20 cellular contexts compared by ENCODE assay signal in the genomic region with DNA sequence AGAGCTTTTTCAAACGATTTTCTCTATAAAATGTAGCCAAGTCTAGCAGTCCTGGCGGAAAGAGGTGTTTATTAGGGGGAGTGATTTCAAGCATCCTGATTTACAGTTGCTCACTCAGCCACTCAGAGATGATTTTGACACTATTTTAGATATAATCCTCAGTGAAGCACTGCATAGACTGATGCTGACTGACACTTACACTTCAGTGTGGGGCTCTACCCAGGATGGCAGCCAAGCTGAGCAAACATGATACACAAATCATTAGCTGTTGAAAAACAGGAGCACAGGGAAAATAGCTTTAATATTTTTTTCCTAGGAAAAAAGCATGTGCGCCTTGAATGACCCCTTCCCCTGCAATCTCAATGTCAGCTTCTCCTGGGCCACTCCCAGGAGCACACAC. TPM values are rescaled to one million over a fixed set of nuclear protein-coding genes. Genes with fewer than 3 reads are reported as not detected.
DNase-seq lines count a peak whose midpoint lies in the region; ATAC-seq lines count a peak whose summit lies in the region.
"Had no signal": no experiment of that assay in that cellular context is flagged by ENCODE, and none has a peak within 500 bp of the region (broad histone marks: within the 10 kb centered on the region; RNA-seq: fewer than 3 reads in every experiment).

No MANE protein-coding gene starts in this region.

- no peaks in the 10 kb centered on the region for H3K9me3 ChIP-seq in KOPT-K1 (ENCODE audit: insufficient read depth, low read length, poor library complexity, severe bottlenecking)
- H3K9me3 ChIP-seq: uterus had no signal

- DNase-seq in activated CD4-positive, alpha-beta memory T cell treated with anti-CD3 and anti-CD28 coated beads, Interleukin-2, amount 10 ng/mL, durations not matched to agents 7 days and 5 days = no peak
- no peak for DNase-seq in activated CD4-positive, alpha-beta memory T cell treated with anti-CD3 and anti-CD28 coated beads for 36 hours
- no peak for DNase-seq in stimulated activated effector memory CD8-positive, alpha-beta T cell treated with anti-CD3 and anti-CD28 coated beads, Interleukin-12 subunit alpha, Interleukin-12 subunit beta, amount 100 ng/mL, for 72 hours (ENCODE audit: low spot score in 2 of 2)
- no peak for DNase-seq in A172 (ENCODE audit: low spot score)
- DNase-seq in NOMO-1 (lab: John Stamatoyannopoulos, UW; ENCODE audit: unreplicated experiment in 2 of 2) = no peak
- DNase-seq: dermis blood vessel endothelial cell; DMS79 treated with DMSO at 0.1 percent for 48 hours; foreskin keratinocyte; hypothalamus; kidney; mesendoderm; NCI-H2029 treated with DMSO at 0.1 percent for 48 hours; stimulated activated CD4-positive, alpha-beta T cell treated with anti-CD3 and anti-CD28 coated beads, Interleukin-4, amount 100 ng/mL, for 24 hours; uterus had no signal

- CTCF ChIA-PET in activated CD4-positive, alpha-beta memory T cell treated with anti-CD3 and anti-CD28 coated beads, Interleukin-2, amount 10 ng/mL, durations not matched to agents 7 days and 5 days (lab: Charles Lee) = interaction anchor here (0.7 to 4.1 kb wide), 7 partner anchors 9 to 459 kb away, joined by 3 to 32 read pairs (median 4); a partner anchor contains a TSS
- CTCF ChIA-PET in activated CD4-positive, alpha-beta memory T cell treated with anti-CD3 and anti-CD28 coated beads for 36 hours (lab: Charles Lee) = interaction anchor here (2.1 kb wide), 1 partner anchor 84 kb away, joined by 9 read pairs; no protein-coding TSS in a partner anchor

- intact Hi-C loops in activated CD4-positive, alpha-beta memory T cell treated with anti-CD3 and anti-CD28 coated beads for 36 hours (cut with micrococcal nuclease) = no loop called here
- intact Hi-C loops in dendritic cell treated with granulocyte-macrophage colony-stimulating factor and Interleukin-4, amounts not matched to agents 40 ng/mL and 50 ng/mL, for 4 days (cut with micrococcal nuclease) = no loop called here

- H3K9me3 Mint-ChIP-seq in activated CD4-positive, alpha-beta memory T cell treated with anti-CD3 and anti-CD28 coated beads, Interleukin-2, amount 10 ng/mL, durations not matched to agents 7 days and 5 days = no peaks in the 10 kb centered on the region
- H3K9me3 Mint-ChIP-seq in activated CD4-positive, alpha-beta memory T cell treated with anti-CD3 and anti-CD28 coated beads for 36 hours = no peaks in the 10 kb centered on the region
- no peaks in the 10 kb centered on the region for H3K9me3 Mint-ChIP-seq in dendritic cell treated with granulocyte-macrophage colony-stimulating factor and Interleukin-4, amounts not matched to agents 40 ng/mL and 50 ng/mL, for 4 days
- H3K9me3 Mint-ChIP-seq in stimulated activated effector memory CD8-positive, alpha-beta T cell treated with anti-CD3 and anti-CD28 coated beads, Interleukin-12 subunit alpha, Interleukin-12 subunit beta, amount 100 ng/mL, for 72 hours = no peaks in the 10 kb centered on the region
- H3K9me3 Mint-ChIP-seq: IgD-negative memory B cell had no signal

- H3K27ac Mint-ChIP-seq in activated CD4-positive, alpha-beta memory T cell treated with anti-CD3 and anti-CD28 coated beads, Interleukin-2, amount 10 ng/mL, durations not matched to agents 7 days and 5 days = peak overlapping the region; percentile 85
- H3K27ac Mint-ChIP-seq in activated CD4-positive, alpha-beta memory T cell treated with anti-CD3 and anti-CD28 coated beads for 36 hours = no peak overlapping the region
- peak overlapping the region; percentile 67 for H3K27ac Mint-ChIP-seq in dendritic cell treated with granulocyte-macrophage colony-stimulating factor and Interleukin-4, amounts not matched to agents 40 ng/mL and 50 ng/mL, for 4 days
- peak overlapping the region; percentile 79 for H3K27ac Mint-ChIP-seq in stimulated activated effector memory CD8-positive, alpha-beta T cell treated with anti-CD3 and anti-CD28 coated beads, Interleukin-12 subunit alpha, Interleukin-12 subunit beta, amount 100 ng/mL, for 72 hours

- H3K36me3 Mint-ChIP-seq in activated CD4-positive, alpha-beta memory T cell treated with anti-CD3 and anti-CD28 coated beads, Interleukin-2, amount 10 ng/mL, durations not matched to agents 7 days and 5 days (ENCODE audit: low read depth) = peaks cover 33% of the 10 kb centered on the region
- H3K36me3 Mint-ChIP-seq in activated CD4-positive, alpha-beta memory T cell treated with anti-CD3 and anti-CD28 coated beads for 36 hours = no peaks in the 10 kb centered on the region
- peaks cover 57% of the 10 kb centered on the region for H3K36me3 Mint-ChIP-seq in dendritic cell treated with granulocyte-macrophage colony-stimulating factor and Interleukin-4, amounts not matched to agents 40 ng/mL and 50 ng/mL, for 4 days (ENCODE audit: low read depth)
- peaks cover 13% of the 10 kb centered on the region for H3K36me3 Mint-ChIP-seq in stimulated activated effector memory CD8-positive, alpha-beta T cell treated with anti-CD3 and anti-CD28 coated beads, Interleukin-12 subunit alpha, Interleukin-12 subunit beta, amount 100 ng/mL, for 72 hours
- H3K36me3 Mint-ChIP-seq: IgD-negative memory B cell had no signal

- H3K36me3 ChIP-seq in KOPT-K1 (ENCODE audit: insufficient read depth, low read length) = peaks cover 81% of the 10 kb centered on the region
- H3K36me3 ChIP-seq: uterus had no signal

- POLR2A ChIA-PET in activated CD4-positive, alpha-beta memory T cell treated with anti-CD3 and anti-CD28 coated beads, Interleukin-2, amount 10 ng/mL, durations not matched to agents 7 days and 5 days (lab: Charles Lee) = interaction anchor here (0.7 to 11.2 kb wide), 11 partner anchors 9 to 177 kb away, joined by 3 to 204 read pairs (median 7); a partner anchor contains a TSS
- POLR2A ChIA-PET in activated CD4-positive, alpha-beta memory T cell treated with anti-CD3 and anti-CD28 coated beads for 36 hours (lab: Charles Lee) = interaction anchor here (1.3 kb wide), 1 partner anchor 36 kb away, joined by 3 read pairs; no protein-coding TSS in a partner anchor

- H3K4me1 Mint-ChIP-seq in activated CD4-positive, alpha-beta memory T cell treated with anti-CD3 and anti-CD28 coated beads, Interleukin-2, amount 10 ng/mL, durations not matched to agents 7 days and 5 days = peaks cover 67% of the 10 kb centered on the region
- H3K4me1 Mint-ChIP-seq in activated CD4-positive, alpha-beta memory T cell treated with anti-CD3 and anti-CD28 coated beads for 36 hours (ENCODE audit: low read depth) = peaks cover 23% of the 10 kb centered on the region
- peaks cover 40% of the 10 kb centered on the region for H3K4me1 Mint-ChIP-seq in dendritic cell treated with granulocyte-macrophage colony-stimulating factor and Interleukin-4, amounts not matched to agents 40 ng/mL and 50 ng/mL, for 4 days (ENCODE audit: low read depth)
- H3K4me1 Mint-ChIP-seq in stimulated activated effector memory CD8-positive, alpha-beta T cell treated with anti-CD3 and anti-CD28 coated beads, Interleukin-12 subunit alpha, Interleukin-12 subunit beta, amount 100 ng/mL, for 72 hours = peaks cover 42% of the 10 kb centered on the region

- peak overlapping the region; percentile 45 for H3K4me3 Mint-ChIP-seq in activated CD4-positive, alpha-beta memory T cell treated with anti-CD3 and anti-CD28 coated beads, Interleukin-2, amount 10 ng/mL, durations not matched to agents 7 days and 5 days
- H3K4me3 Mint-ChIP-seq in activated CD4-positive, alpha-beta memory T cell treated with anti-CD3 and anti-CD28 coated beads for 36 hours = no peak overlapping the region
- H3K4me3 Mint-ChIP-seq in dendritic cell treated with granulocyte-macrophage colony-stimulating factor and Interleukin-4, amounts not matched to agents 40 ng/mL and 50 ng/mL, for 4 days = no peak overlapping the region
- peak overlapping the region; percentile 57 for H3K4me3 Mint-ChIP-seq in stimulated activated effector memory CD8-positive, alpha-beta T cell treated with anti-CD3 and anti-CD28 coated beads, Interleukin-12 subunit alpha, Interleukin-12 subunit beta, amount 100 ng/mL, for 72 hours
- H3K4me3 Mint-ChIP-seq: IgD-negative memory B cell had no signal

- H3K27ac ChIP-seq in KOPT-K1 (ENCODE audit: low read depth, low read length, poor library complexity, severe bottlenecking) = peak overlapping the region; percentile 100
- H3K27ac ChIP-seq: epithelial cell of prostate, foreskin keratinocyte had no signal

- H3K27me3 Mint-ChIP-seq in activated CD4-positive, alpha-beta memory T cell treated with anti-CD3 and anti-CD28 coated beads, Interleukin-2, amount 10 ng/mL, durations not matched to agents 7 days and 5 days = no peaks in the 10 kb centered on the region
- no peaks in the 10 kb centered on the region for H3K27me3 Mint-ChIP-seq in activated CD4-positive, alpha-beta memory T cell treated with anti-CD3 and anti-CD28 coated beads for 36 hours
- no peaks in the 10 kb centered on the region for H3K27me3 Mint-ChIP-seq in dendritic cell treated with granulocyte-macrophage colony-stimulating factor and Interleukin-4, amounts not matched to agents 40 ng/mL and 50 ng/mL, for 4 days

- ATAC-seq in stimulated activated effector memory CD8-positive, alpha-beta T cell treated with anti-CD3 and anti-CD28 coated beads, Interleukin-12 subunit alpha, Interleukin-12 subunit beta, amount 100 ng/mL, for 72 hours = no peak
- no peak for ATAC-seq in GM21528 (IDR thresholded peaks at IDR 0.05; ENCODE audit: low FRiP score, unreplicated experiment)
- ATAC-seq: foreskin keratinocyte, Right ventricle myocardium inferior had no signal

RNA-seq across cellular contexts. Expression of a gene that starts 36.6 kb away (rescaled TPM):
- total RNA-seq in activated CD4-positive, alpha-beta memory T cell treated with anti-CD3 and anti-CD28 coated beads, Interleukin-2, amount 10 ng/mL, durations not matched to agents 7 days and 5 days = 10 to 100 TPM; 35.6 TPM
- 1 to 10 TPM; 1.5 to 1.8 TPM for total RNA-seq in activated CD4-positive, alpha-beta memory T cell treated with anti-CD3 and anti-CD28 coated beads for 36 hours
- total RNA-seq in A172 (2014; rRNA removed; shearing (Covaris generic)) = 1.4 and 7.7 TPM in 2 replicates

Comparison
In these comparisons a context has a peak if more than half of its experiments do, and no peak if none do; other contexts are left out.
1. H3K4me3 Mint-ChIP-seq: peak in activated CD4-positive, alpha-beta memory T cell treated with anti-CD3 and anti-CD28 coated beads, Interleukin-2, amount 10 ng/mL, durations not matched to agents 7 days and 5 days (single experiment) and stimulated activated effector memory CD8-positive, alpha-beta T cell treated with anti-CD3 and anti-CD28 coated beads, Interleukin-12 subunit alpha, Interleukin-12 subunit beta, amount 100 ng/mL, for 72 hours (single experiment); none in activated CD4-positive, alpha-beta memory T cell treated with anti-CD3 and anti-CD28 coated beads for 36 hours (single experiment) and dendritic cell treated with granulocyte-macrophage colony-stimulating factor and Interleukin-4, amounts not matched to agents 40 ng/mL and 50 ng/mL, for 4 days (single experiment).